Comparison of ENCODE assay signal across 21 cellular contexts in genomic region chr1:43625063-43625780, GRCh38.
"Had no signal": no experiment of that assay in that cellular context is flagged by ENCODE, and none has a peak within 500 bp of the region (broad histone marks: within the 10 kb centered on the region; RNA-seq: fewer than 3 reads in every experiment).

No MANE protein-coding gene starts in this region.

- H3K4me3 ChIP-seq: body of pancreas, left ventricle myocardium inferior, smooth muscle cell, thoracic aorta had no signal

- FAIRE-seq: endometrium, TTC549 had no signal

- H3K79me2 ChIP-seq: parathyroid adenoma had no signal

- H3K27ac ChIP-seq: body of pancreas, left ventricle myocardium inferior, neutrophil, parathyroid adenoma, thoracic aorta had no signal

- H3K36me3 ChIP-seq: left ventricle myocardium inferior, neutrophil had no signal

- H3K4me1 ChIP-seq: body of pancreas, left ventricle myocardium inferior, parathyroid adenoma had no signal

- H2AFZ ChIP-seq: parathyroid adenoma had no signal

- ATAC-seq: body of pancreas; naive thymus-derived CD4-positive, alpha-beta T cell; sciatic nerve; stimulated activated naive B cell treated with anti-CD40 and anti-IgM and Interleukin-4, amounts not matched to agents 10 μg/mL and 1 μg/mL and 100 μg/mL, for 72 hours had no signal

- H3K9ac ChIP-seq: parathyroid adenoma had no signal

- H3K9me3 ChIP-seq: body of pancreas, left ventricle myocardium inferior, neutrophil, thoracic aorta had no signal

- H3K27me3 ChIP-seq: body of pancreas, neutrophil had no signal

- H3K4me2 ChIP-seq: smooth muscle cell had no signal

- DNase-seq: activated B cell treated with CpG ODN at 0.5 μM for 24 hours; activated CD4-positive, alpha-beta memory T cell treated with anti-CD3 and anti-CD28 coated beads for 36 hours; activated CD4-positive, alpha-beta T cell treated with anti-CD3 and anti-CD28 coated beads for 4 hours; activated naive CD8-positive, alpha-beta T cell treated with anti-CD3 and anti-CD28 coated beads, Interleukin-2, amount 10 ng/mL, durations not matched to agents 7 days and 5 days; activated T-cell treated with anti-CD3 and anti-CD28 coated beads for 4 hours; body of pancreas; erythroblast; foreskin melanocyte; hypothalamus; islet precursor cell; left ventricle myocardium inferior; naive thymus-derived CD4-positive, alpha-beta T cell; stimulated activated CD4-positive, alpha-beta T cell treated with anti-CD3 and anti-CD28 coated beads, Interleukin-4, amount 100 ng/mL, for 24 hours; stimulated activated naive B cell treated with anti-CD40 and anti-IgM and Interleukin-4, amounts not matched to agents 10 μg/mL and 1 μg/mL and 100 μg/mL, for 72 hours had no signal
